Comparison of ENCODE assay signal across 16 cellular contexts in the genomic region with DNA sequence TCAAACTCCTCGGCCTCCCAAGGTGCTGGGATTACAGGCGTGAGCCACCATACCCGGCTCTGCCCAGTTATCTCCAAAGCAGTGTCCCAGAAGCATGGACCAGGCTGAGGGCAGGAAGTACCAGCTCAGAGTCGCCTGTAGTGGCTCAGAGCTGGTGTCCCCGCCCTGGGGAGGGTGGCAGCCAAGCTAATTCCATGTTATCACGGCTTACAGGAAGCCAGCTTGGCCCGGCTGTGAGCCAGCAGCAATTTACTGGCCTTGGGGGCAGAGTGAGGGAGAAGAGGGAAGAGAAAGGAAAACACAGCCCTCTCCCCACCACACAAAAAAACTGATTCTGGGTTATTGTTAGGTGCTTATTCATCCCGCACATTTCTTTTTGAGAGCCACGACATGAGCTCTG.
DNase-seq lines count a peak whose midpoint lies in the region; ATAC-seq lines count a peak whose summit lies in the region.
"Had no signal": no experiment of that assay in that cellular context is flagged by ENCODE, and none has a peak within 500 bp of the region (broad histone marks: within the 10 kb centered on the region; RNA-seq: fewer than 3 reads in every experiment).

No MANE protein-coding gene starts in this region.

- ATAC-seq in HG03354 (IDR thresholded peaks at IDR 0.05; ENCODE audit: poor library complexity, severe bottlenecking, unreplicated experiment) = no peak
- ATAC-seq in HG03469 (IDR thresholded peaks at IDR 0.05; ENCODE audit: unreplicated experiment) = no peak

- H3K9ac ChIP-seq in subcutaneous abdominal adipose tissue (ENCODE audit: low read length in 5 of 5) = peak overlapping the region in 1 of 5 donors; percentile 16

- peak; percentile 44 for DNase-seq in MG63
- peak; percentile 34 for DNase-seq in astrocyte of the hippocampus (ENCODE audit: low read depth, low spot score)
- DNase-seq in left kidney (ENCODE audit: low read depth, low spot score) = peak; percentile 40
- no peak for DNase-seq in GF-D8 (lab: John Stamatoyannopoulos, UW)
- DNase-seq in CD1c-positive myeloid dendritic cell (ENCODE audit: extremely low spot score) = no peak
- DNase-seq: activated CD4-positive, alpha-beta T cell treated with anti-CD3 and anti-CD28 coated beads for 48 hours; amniotic stem cell; EL; HCEC 1CT; midbrain; NCI-H1048; stimulated activated CD4-positive, alpha-beta T cell treated with anti-CD3 and anti-CD28 coated beads, Interleukin-12 subunit alpha, Interleukin-12 subunit beta, amount 100 ng/mL, for 4 hours; stimulated activated naive CD4-positive, alpha-beta T cell had no signal

- H3K9me3 ChIP-seq in MG63 (no peaks in the 10 kb centered on the region), subcutaneous abdominal adipose tissue (ENCODE audit: control insufficient read depth in 5 of 5, low read length in 5 of 5) (no peaks in the 10 kb centered on the region)

- H3K36me3 ChIP-seq in MG63 (no peaks in the 10 kb centered on the region), subcutaneous abdominal adipose tissue (ENCODE audit: control insufficient read depth in 5 of 5, insufficient read depth in 5 of 5, low read length in 5 of 5) (peaks cover 0 to 9% (median 3%) of the 10 kb centered on the region in 5 donors)

- H3K27me3 ChIP-seq in MG63 = no peaks in the 10 kb centered on the region
- H3K27me3 ChIP-seq in subcutaneous abdominal adipose tissue (ENCODE audit: control insufficient read depth in 5 of 5, insufficient read depth in 4 of 5, low read length in 5 of 5) = no peaks in the 10 kb centered on the region

- peaks cover 2 to 25% (median 21%) of the 10 kb centered on the region in 5 donors for H3K4me1 ChIP-seq in subcutaneous abdominal adipose tissue (ENCODE audit: control insufficient read depth in 5 of 5, insufficient read depth in 5 of 5, low read length in 5 of 5)

- H3K4me3 ChIP-seq in MG63 (no peak overlapping the region), subcutaneous abdominal adipose tissue (ENCODE audit: low read depth in 1 of 5, low read length in 5 of 5) (peak overlapping the region in 1 of 5 donors; percentile 13)

- H3K27ac ChIP-seq in subcutaneous abdominal adipose tissue (ENCODE audit: low read depth, low read length) = peak overlapping the region; percentile 59

Comparison
In these comparisons a context has a peak if more than half of its experiments do, and no peak if none do; other contexts are left out.
1. DNase-seq: peak in MG63 (single experiment), astrocyte of the hippocampus (single experiment) and left kidney (single experiment); none in GF-D8 (single experiment) and CD1c-positive myeloid dendritic cell (single experiment).